20 cellular contexts compared by ENCODE assay signal in the genomic region with DNA sequence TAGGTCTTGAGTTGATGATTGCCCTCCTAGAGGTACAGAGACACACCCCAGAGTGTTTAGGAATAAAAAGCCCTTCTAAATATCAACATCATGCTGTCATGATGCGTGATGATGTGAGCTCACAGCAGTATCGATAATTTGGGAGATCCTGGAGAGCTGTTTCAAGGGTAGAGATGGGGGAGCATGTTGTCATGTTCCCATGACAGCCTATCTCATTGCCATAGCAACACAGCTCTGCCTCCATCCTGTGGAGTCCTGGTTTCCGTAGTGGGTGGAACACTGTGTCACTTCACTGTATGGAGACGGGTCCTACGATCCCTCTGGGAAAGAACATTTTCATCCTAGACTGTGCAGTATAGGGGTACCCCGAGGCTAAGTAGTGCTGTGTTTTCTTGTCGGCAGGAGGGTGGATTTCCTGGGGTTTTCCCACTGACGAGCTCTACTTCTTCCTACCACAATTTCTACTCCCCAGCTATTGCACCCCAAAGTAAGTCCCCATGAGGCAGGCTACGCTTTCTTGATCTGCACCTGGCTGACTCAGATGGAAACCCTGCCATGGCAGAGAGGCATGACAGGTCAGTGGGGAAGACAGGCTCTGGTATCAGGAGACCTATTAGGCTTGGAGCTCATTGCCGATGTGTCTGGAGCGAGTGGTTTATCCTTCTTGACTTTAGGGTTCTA. TPM values are rescaled to one million over a fixed set of nuclear protein-coding genes. Genes with fewer than 3 reads are reported as not detected.
DNase-seq lines count a peak whose midpoint lies in the region; ATAC-seq, FAIRE-seq and TF ChIP-seq lines count a peak whose summit lies in the region.
"Had no signal": no experiment of that assay in that cellular context is flagged by ENCODE, and none has a peak within 500 bp of the region (broad histone marks: within the 10 kb centered on the region; RNA-seq: fewer than 3 reads in every experiment).

No MANE protein-coding gene starts in this region.

- POLR2A ChIA-PET in SK-N-SH (lab: Yijun Ruan, JAX): no interaction called here

- H2AFZ ChIP-seq in SK-N-SH (ENCODE audit: low read depth) (no peak overlapping the region), trophoblast cell (ENCODE audit: insufficient read depth, low read length, poor library complexity) (no peak overlapping the region), mammary epithelial cell (ENCODE audit: low read depth, low read length) (no peak overlapping the region)

- intact Hi-C loops in mammary epithelial cell (cut with micrococcal nuclease): no loop called here

- H4K91ac ChIP-seq in trophoblast cell (ENCODE audit: low read depth, low read length): no peak overlapping the region

- no peak overlapping the region for H3K18ac ChIP-seq in trophoblast cell (ENCODE audit: low read length)

- no peak for TF ChIP-seq EP300 in SK-N-SH (IDR thresholded peaks at IDR 0.05; ENCODE audit: borderline replicate concordance in 1 of 2, low read depth in 1 of 2, low read length in 1 of 2)

- ATAC-seq in SK-N-SH treated with all-trans-retinoic acid at 6 μM for 48 hours: no peak
- ATAC-seq: WTC11 had no signal

- no peaks in the 10 kb centered on the region for H3K79me1 ChIP-seq in trophoblast cell (ENCODE audit: low read length)

- no peak overlapping the region for H3K4me2 ChIP-seq in SK-N-SH
- no peak overlapping the region for H3K4me2 ChIP-seq in trophoblast cell (ENCODE audit: low read length)
- no peak overlapping the region for H3K4me2 ChIP-seq in mammary epithelial cell (ENCODE audit: insufficient read depth, low read depth, low read length)

- no peak overlapping the region for H2AK5ac ChIP-seq in trophoblast cell (ENCODE audit: low read length)

- no peaks in the 10 kb centered on the region; the same call in 1 of the 2 replicates for H3K27me3 ChIP-seq in SK-N-SH (ENCODE audit: insufficient read depth)
- H3K27me3 ChIP-seq in trophoblast cell (ENCODE audit: insufficient read depth, low read length): peaks cover 5% of the 10 kb centered on the region
- H3K27me3 ChIP-seq in mammary epithelial cell (ENCODE audit: insufficient read depth, low read length): no peaks in the 10 kb centered on the region
- H3K27me3 ChIP-seq: uterus had no signal

- no peak overlapping the region for H3K27ac ChIP-seq in SK-N-SH (ENCODE audit: low read depth in 2 of 2, low read length in 1 of 2)
- H3K27ac ChIP-seq in caudate nucleus (ENCODE audit: low read depth, low read length): peak overlapping the region; percentile 85
- no peak overlapping the region for H3K27ac ChIP-seq in trophoblast cell (ENCODE audit: low read depth, low read length)
- H3K27ac ChIP-seq in mammary epithelial cell (ENCODE audit: insufficient read depth, low read depth, low read length): no peak overlapping the region
- H3K27ac ChIP-seq: coronary artery, uterus had no signal

- H2BK12ac ChIP-seq in trophoblast cell (ENCODE audit: low read length): no peak overlapping the region

- H2BK5ac ChIP-seq in trophoblast cell (ENCODE audit: low read depth, low read length, poor library complexity): no peak overlapping the region

- 65% methylated on average over 11 of the region's 11 CpGs for WGBS in SK-N-SH (ENCODE audit: low lambda C conversion rate)
- no CpG with 5 or more reads among the region's 11 CpGs for WGBS in trophoblast cell (ENCODE audit: extremely low coverage, insufficient coverage, insufficient read length)
- WGBS in mammary epithelial cell (ENCODE audit: low coverage, missing lambda C conversion rate): 94% methylated on average over 9 of the region's 11 CpGs

- H4K8ac ChIP-seq in trophoblast cell (ENCODE audit: low read depth, low read length): no peak overlapping the region

- in situ Hi-C loops in mammary epithelial cell (cut with MboI; ENCODE audit: low sequenced_read_pairs in 2 of 2): no loop called here

- no peaks in the 10 kb centered on the region for H3K79me2 ChIP-seq in SK-N-SH (ENCODE audit: insufficient read depth)
- no peaks in the 10 kb centered on the region for H3K79me2 ChIP-seq in trophoblast cell (ENCODE audit: control insufficient read depth, insufficient read depth, low read length, poor library complexity)
- H3K79me2 ChIP-seq in mammary epithelial cell (ENCODE audit: insufficient read depth, low read length): no peaks in the 10 kb centered on the region

- H3K23ac ChIP-seq in trophoblast cell (ENCODE audit: low read length): peak overlapping the region; percentile 40

- no peak overlapping the region for H3K4me3 ChIP-seq in SK-N-SH (ENCODE audit: low read depth in 2 of 2, low read length in 1 of 2)
- no peak overlapping the region for H3K4me3 ChIP-seq in trophoblast cell (ENCODE audit: low read depth, low read length)
- no peak overlapping the region for H3K4me3 ChIP-seq in mammary epithelial cell (replicated peaks in 1 of 3; ENCODE audit: insufficient read depth in 1 of 3, low read depth in 2 of 3, low read length in 3 of 3)
- H3K4me3 ChIP-seq: coronary artery, uterus had no signal

- no peak overlapping the region for H3K14ac ChIP-seq in trophoblast cell (ENCODE audit: low read length)

- H3K9ac ChIP-seq in SK-N-SH (no peak overlapping the region), trophoblast cell (ENCODE audit: low read length) (no peak overlapping the region), mammary epithelial cell (ENCODE audit: insufficient read depth, low read length) (no peak overlapping the region)

- H3K36me3 ChIP-seq in SK-N-SH (replicated peaks in 1 of 2; ENCODE audit: control insufficient read depth in 1 of 2, insufficient read depth in 2 of 2, low read length in 1 of 2) (no peaks in the 10 kb centered on the region), trophoblast cell (ENCODE audit: control insufficient read depth in 1 of 2, insufficient read depth in 2 of 2, low read length in 2 of 2) (no peaks in the 10 kb centered on the region), mammary epithelial cell (ENCODE audit: insufficient read depth, low read length) (no peaks in the 10 kb centered on the region)
- H3K36me3 ChIP-seq: uterus had no signal

- H3F3A ChIP-seq in SK-N-SH (replicated peaks; ENCODE audit: insufficient read depth): no peaks in the 10 kb centered on the region

- CTCF ChIA-PET in SK-N-SH (lab: Yijun Ruan, JAX) (interaction anchor here (1.0 to 5.1 kb wide), 7 partner anchors 10 to 210 kb away, joined by 3 to 35 read pairs (median 4); a partner anchor contains a TSS), mammary epithelial cell (lab: Charles Lee; ENCODE audit: low non-redundant PET) (interaction anchor here (0.6 kb wide), 1 partner anchor 10 kb away, joined by 3 read pairs; no protein-coding TSS in a partner anchor)

- no peaks in the 10 kb centered on the region; a peak in 2 of 4 replicates for H3K4me1 ChIP-seq in SK-N-SH (ENCODE audit: control insufficient read depth in 1 of 2, insufficient read depth in 2 of 2, low read depth in 1 of 2, low read length in 1 of 2)
- no peaks in the 10 kb centered on the region for H3K4me1 ChIP-seq in trophoblast cell (ENCODE audit: control insufficient read depth in 1 of 2, insufficient read depth in 2 of 2, low read length in 2 of 2)
- H3K4me1 ChIP-seq in mammary epithelial cell (ENCODE audit: insufficient read depth, low read length): peaks cover 11% of the 10 kb centered on the region

- dilution Hi-C loops in mammary epithelial cell (cut with HindIII; ENCODE audit: low sequenced_read_pairs): no loop called here

- H4K12ac ChIP-seq in trophoblast cell (ENCODE audit: low read depth, low read length): no peak overlapping the region

- no peak for TF ChIP-seq CTCF in SK-N-SH (IDR thresholded peaks at IDR 0.05)
- no peak for TF ChIP-seq CTCF in mammary epithelial cell (conservative IDR thresholded peaks at IDR 0.05 in 1 of 2, IDR thresholded peaks at IDR 0.05 in 1 of 2; ENCODE audit: extremely low read depth in 1 of 2, insufficient read depth in 1 of 2, low read depth in 1 of 2, low read length in 2 of 2)

- BruUV-seq in mammary epithelial cell (replicated peaks; lab: Mats Ljungman, UMichigan): no TSS peak

- H3K9me3 ChIP-seq in SK-N-SH: no peaks in the 10 kb centered on the region
- no peaks in the 10 kb centered on the region for H3K9me3 ChIP-seq in trophoblast cell (ENCODE audit: insufficient read depth, low read depth, low read length)
- H3K9me3 ChIP-seq in mammary epithelial cell (replicated peaks; ENCODE audit: insufficient read depth, low read length): no peaks in the 10 kb centered on the region
- H3K9me3 ChIP-seq: uterus had no signal

- peak; percentile 55 for FAIRE-seq in GM18507 (lab: Jason Lieb, UNC)
- FAIRE-seq: A204.1 had no signal

- no peaks in the 10 kb centered on the region for H4K20me1 ChIP-seq in SK-N-SH (ENCODE audit: insufficient read depth)
- H4K20me1 ChIP-seq in mammary epithelial cell (ENCODE audit: insufficient read depth, low read length): no peaks in the 10 kb centered on the region

- no peak overlapping the region for H2BK120ac ChIP-seq in trophoblast cell (ENCODE audit: insufficient read depth, low read length, poor library complexity)

- H3K4ac ChIP-seq in trophoblast cell (ENCODE audit: low read depth, low read length): no peak overlapping the region

- peak; percentile 67 for DNase-seq in SK-N-SH
- DNase-seq in GM18507 (ENCODE audit: extremely low spot score, insufficient read length, low read depth): no peak
- DNase-seq in caudate nucleus (lab: John Stamatoyannopoulos, UW): peak in 39 of 61 donors; percentile 5 to 89 (median 48)
- no peak for DNase-seq in trophoblast cell
- DNase-seq in NCI-H446 treated with DMSO at 0.1 percent for 48 hours (lab: John Stamatoyannopoulos, UW): no peak
- no peak for DNase-seq in medulla oblongata (ENCODE audit: extremely low spot score)
- DNase-seq in mammary epithelial cell: no peak
- DNase-seq: activated naive CD4-positive, alpha-beta T cell; DMS79; NCI-H524; uterus had no signal

- no peak for TF ChIP-seq RAD21 in SK-N-SH (IDR thresholded peaks at IDR 0.05; ENCODE audit: low read length)

- H3K9me2 ChIP-seq in SK-N-SH: no peaks in the 10 kb centered on the region

RNA-seq across cellular contexts. Expression of a gene that starts 7.2 kb away (rescaled TPM):
- polyA plus RNA-seq in SK-N-SH (2012; rRNA removed): 0.10 TPM in 1 of 2 replicates, not detected in the other
- polyA plus RNA-seq in SK-N-SH (2012; cell fraction: cytosol; rRNA removed): 0.08 TPM in 1 of 2 replicates, not detected in the other
- polyA plus RNA-seq in SK-N-SH (2012; cell fraction: nucleus; rRNA removed): 0.12 TPM in 1 of 2 replicates, not detected in the other
- polyA plus RNA-seq in trophoblast cell (2013): 0.08 TPM in 1 of 2 replicates, not detected in the other
- total RNA-seq in mammary epithelial cell: not detected
- polyA plus RNA-seq in mammary epithelial cell: not detected
- polyA minus RNA-seq in mammary epithelial cell: not detected
- total RNA-seq: lower leg skin, MCF 10A, T-cell, uterus had no signal
- polyA plus RNA-seq: CD14-positive monocyte had no signal

RNA-seq across cellular contexts. Expression of a gene that starts 23.0 kb away (rescaled TPM):
- polyA plus RNA-seq in SK-N-SH (2012; rRNA removed) (not detected in 2 replicates), mammary epithelial cell (0.09 TPM)
- not detected in 2 replicates for polyA plus RNA-seq in SK-N-SH (2012; cell fraction: cytosol; rRNA removed)
- 0.05 TPM in 1 of 2 replicates, not detected in the other for polyA plus RNA-seq in SK-N-SH (2012; cell fraction: nucleus; rRNA removed)
- 0.04 TPM in 1 of 2 replicates, not detected in the other for polyA plus RNA-seq in trophoblast cell (2013)
- not detected for total RNA-seq in mammary epithelial cell
- polyA minus RNA-seq in mammary epithelial cell: not detected
- total RNA-seq: MCF 10A, myocyte, T-cell, WTC11 had no signal
- polyA plus RNA-seq: CD14-positive monocyte had no signal

RNA-seq across cellular contexts. Expression of a gene that starts 24.7 kb away (rescaled TPM):
- not detected in 2 replicates for polyA plus RNA-seq in SK-N-SH (2012; rRNA removed)
- polyA plus RNA-seq in SK-N-SH (2012; cell fraction: cytosol; rRNA removed): 0.04 and 0.05 TPM in 2 replicates
- polyA plus RNA-seq in SK-N-SH (2012; cell fraction: nucleus; rRNA removed): not detected in 2 replicates
- 0.74 and 0.76 TPM in 2 replicates for polyA plus RNA-seq in trophoblast cell (2013)
- under 1 TPM in 1 of 2 donors, not detected in 1; 0.59 TPM for total RNA-seq in mammary epithelial cell
- polyA plus RNA-seq in mammary epithelial cell: 0.22 TPM
- polyA minus RNA-seq in mammary epithelial cell: not detected
- total RNA-seq: myocyte had no signal
- polyA plus RNA-seq: CD14-positive monocyte had no signal

RNA-seq across cellular contexts. Expression of a gene that starts 37.3 kb away (rescaled TPM):
- 16.1 and 20.1 TPM in 2 replicates for polyA plus RNA-seq in SK-N-SH (2012; rRNA removed)
- 16.7 and 18.3 TPM in 2 replicates for polyA plus RNA-seq in SK-N-SH (2012; cell fraction: cytosol; rRNA removed)
- 8.4 and 10.6 TPM in 2 replicates for polyA plus RNA-seq in SK-N-SH (2012; cell fraction: nucleus; rRNA removed)
- polyA plus RNA-seq in trophoblast cell (2013): 7.7 and 8.1 TPM in 2 replicates
- total RNA-seq in mammary epithelial cell: 10 to 100 TPM in 1 of 2 donors, 1 to 10 TPM in 1; 6.2 to 17.2 TPM
- 6.8 TPM for polyA plus RNA-seq in mammary epithelial cell
- polyA minus RNA-seq in mammary epithelial cell: 19.3 TPM
- polyA plus RNA-seq: CD14-positive monocyte had no signal

Comparison
In these comparisons a context has a peak if more than half of its experiments do, and no peak if none do; other contexts are left out.
1. DNase-seq: peak in SK-N-SH (single experiment) and caudate nucleus (39 of 61); none in GM18507 (single experiment), trophoblast cell (0 of 2), NCI-H446 treated with DMSO at 0.1 percent for 48 hours (single experiment), medulla oblongata (single experiment) and mammary epithelial cell (single experiment).